In the genomic region with DNA sequence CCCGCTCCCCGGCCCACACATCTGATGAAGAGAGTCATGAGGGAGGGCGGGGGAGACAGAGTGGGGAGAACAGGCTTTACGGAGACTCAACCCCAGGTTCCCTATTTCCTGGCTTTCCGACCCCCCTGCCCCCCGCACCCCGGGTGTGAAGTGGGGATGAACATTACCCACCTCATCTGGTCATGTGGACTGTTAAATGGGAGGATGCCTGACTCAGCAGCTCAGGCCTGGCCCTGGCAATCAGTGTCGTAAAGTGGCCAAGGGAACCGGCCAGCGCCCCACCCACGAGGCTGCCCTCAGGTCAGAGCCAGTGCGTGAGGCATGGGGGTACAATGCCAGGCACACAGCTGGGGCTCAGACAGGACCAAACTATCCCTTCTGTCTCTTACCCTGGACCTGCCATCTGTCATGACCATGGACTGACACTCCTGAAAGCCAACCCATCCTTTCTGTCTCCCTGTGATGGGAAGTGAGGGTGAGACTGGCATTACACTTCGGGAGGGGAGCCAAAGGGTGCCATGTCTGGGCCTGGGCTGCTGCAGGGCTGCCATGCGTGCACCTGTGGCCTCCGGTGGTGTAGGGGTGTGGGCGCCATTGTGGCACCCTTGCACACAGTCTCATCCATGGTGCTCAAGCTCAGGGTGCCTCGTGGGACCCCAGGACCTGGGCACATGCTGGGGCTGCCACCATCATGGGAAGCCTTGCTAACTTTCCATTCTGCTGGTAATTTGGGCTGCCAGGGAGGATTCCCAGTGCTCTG, we compare ENCODE assay signal across 29 cellular contexts.
"Had no signal": no experiment of that assay in that cellular context is flagged by ENCODE, and none has a peak within 500 bp of the region (broad histone marks: within the 10 kb centered on the region; RNA-seq: fewer than 3 reads in every experiment).

No MANE protein-coding gene starts in this region.

- H3K36me3 ChIP-seq: pancreas, prostate gland, thoracic aorta, vagina had no signal

- DNase-seq: activated CD4-positive, alpha-beta memory T cell treated with anti-CD3 and anti-CD28 coated beads for 36 hours; activated CD4-positive, alpha-beta T cell treated with anti-CD3 and anti-CD28 coated beads for 48 hours; activated CD8-positive, alpha-beta memory T cell treated with anti-CD3 and anti-CD28 coated beads, Interleukin-2, amount 50 U/mL, for 4 hours; activated gamma-delta T cell treated with Interleukin-2 at 50 U/mL for 16 hours; activated naive CD4-positive, alpha-beta T cell treated with anti-CD3 and anti-CD28 coated beads, Interleukin-2, amount 50 U/mL, for 16 hours; activated T-cell treated with anti-CD3 and anti-CD28 coated beads, Interleukin-2, amount 50 U/mL, for 4 hours; amniotic stem cell; caudate nucleus; cortex of kidney; effector memory CD8-positive, alpha-beta T cell; head of caudate nucleus; hippocampal formation; left colon; naive B cell; nephron progenitor cell; retina; stimulated activated CD4-positive, alpha-beta T cell treated with anti-CD3 and anti-CD28 coated beads, Interleukin-12 subunit alpha, Interleukin-12 subunit beta, amount 100 ng/mL, for 4 hours; stimulated activated CD4-positive, alpha-beta T cell treated with anti-CD3 and anti-CD28 coated beads, Interleukin-4, amount 100 ng/mL, for 1 hour; T-helper 9 cell; WERI-Rb-1 had no signal

- H3K4me3 ChIP-seq: pancreas, prostate gland, skin epidermis, thoracic aorta, vagina had no signal

- FAIRE-seq: astrocyte, endothelial cell of umbilical vein, keratinocyte, pancreas had no signal

- H3K9me3 ChIP-seq: pancreas, prostate gland, thoracic aorta, vagina had no signal

- H3K4me1 ChIP-seq: pancreas, prostate gland, vagina had no signal

- H3K27me3 ChIP-seq: pancreas, vagina had no signal

- ATAC-seq: activated CD4-positive, CD25-positive, alpha-beta regulatory T cell treated with anti-CD3 and anti-CD28 coated beads, Interleukin-2, amount 50 U/mL, for 24 hours; left colon; pancreas had no signal

- H3K27ac ChIP-seq: pancreas, prostate gland, skin epidermis, thoracic aorta, vagina, WERI-Rb-1 had no signal
